ENCODE assay signal across 17 cellular contexts in the genomic region with DNA sequence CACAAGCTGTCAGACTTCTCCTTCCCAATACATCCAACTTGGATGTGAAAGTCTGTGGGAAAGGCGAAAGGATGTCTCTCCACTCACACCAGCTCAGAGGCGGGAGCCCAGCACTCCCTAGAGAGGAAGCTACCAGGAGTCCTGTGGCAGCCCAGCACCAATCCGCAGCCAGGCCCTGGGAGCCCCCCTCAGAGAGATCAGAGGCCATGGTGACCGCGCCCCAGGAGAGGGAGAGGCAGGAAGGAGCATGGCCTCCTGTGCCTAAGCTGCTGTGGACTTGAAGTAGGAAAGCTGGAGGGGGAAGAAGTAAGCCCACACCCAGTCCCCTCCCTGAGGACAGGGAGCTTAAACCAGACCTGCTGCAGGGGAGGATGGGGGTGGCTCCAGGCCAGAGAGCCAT.
"Had no signal": no experiment of that assay in that cellular context is flagged by ENCODE, and none has a peak within 500 bp of the region (broad histone marks: within the 10 kb centered on the region; RNA-seq: fewer than 3 reads in every experiment).

No MANE protein-coding gene starts in this region.

- H3K36me3 ChIP-seq: esophagus squamous epithelium, gastrocnemius medialis, neutrophil, transverse colon, vagina had no signal

- ATAC-seq: activated T-cell treated with anti-CD3 and anti-CD28 coated beads, Interleukin-2, amount 50 U/mL, for 4 hours; gastrocnemius medialis; natural killer cell treated with Interleukin-12 subunit alpha and Interleukin-12 subunit beta and Interleukin-15 and Interleukin-18, amount 100 ng/mL, for 72 hours; stimulated activated naive B cell treated with anti-CD40 and anti-IgM and Interleukin-4, amounts not matched to agents 10 μg/mL and 1 μg/mL and 100 μg/mL, for 72 hours; WTC11 had no signal

- H3K9me3 ChIP-seq: esophagus squamous epithelium, gastrocnemius medialis, neutrophil, transverse colon, vagina had no signal

- H3K27me3 ChIP-seq: gastrocnemius medialis, neutrophil, vagina had no signal

- DNase-seq: activated naive CD4-positive, alpha-beta T cell; activated T-cell treated with anti-CD3 and anti-CD28 coated beads, Interleukin-2, amount 50 U/mL, for 4 hours; cerebellar nuclear complex; esophagus squamous epithelium; gastrocnemius medialis; head of caudate nucleus; stimulated activated CD4-positive, alpha-beta T cell treated with anti-CD3 and anti-CD28 coated beads, Interleukin-2, amount 100 ng/mL, for 48 hours; stimulated activated CD8-positive, alpha-beta memory T cell treated with anti-CD3 and anti-CD28 coated beads, Interleukin-4, amount 100 ng/mL, for 48 hours; stimulated activated naive B cell treated with anti-CD40 and anti-IgM and Interleukin-4, amounts not matched to agents 10 μg/mL and 1 μg/mL and 100 μg/mL, for 72 hours; T-helper 9 cell; transverse colon had no signal

- H3K4me3 ChIP-seq: coronary artery, esophagus squamous epithelium, gastrocnemius medialis, transverse colon, vagina had no signal

- H3K27ac ChIP-seq: gastrocnemius medialis, neutrophil, transverse colon, vagina had no signal

- FAIRE-seq: bronchial epithelial cell had no signal

- H3K4me1 ChIP-seq: esophagus squamous epithelium, transverse colon, vagina had no signal
